ENCODE assay signal across 9 cellular contexts in the genomic region with DNA sequence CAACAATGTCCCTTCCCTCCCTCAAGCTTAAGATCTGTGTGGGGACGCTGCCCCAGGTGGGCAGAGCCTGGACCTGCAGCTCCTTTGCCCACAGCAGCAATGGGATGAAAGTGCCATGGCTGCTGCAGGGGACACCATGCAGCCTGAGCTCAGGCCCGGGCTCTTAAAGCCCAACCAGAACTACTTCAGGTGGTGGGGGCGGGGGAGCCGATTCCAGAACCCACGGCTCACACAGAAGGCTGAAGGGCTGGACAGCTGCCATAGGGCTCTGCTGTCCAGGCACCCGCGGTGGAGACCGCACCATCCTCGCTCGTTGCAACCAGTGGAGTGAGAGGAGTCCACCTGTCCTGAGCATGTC.
DNase-seq lines count a peak whose midpoint lies in the region; ATAC-seq and TF ChIP-seq lines count a peak whose summit lies in the region.
"Had no signal": no experiment of that assay in that cellular context is flagged by ENCODE, and none has a peak within 500 bp of the region (broad histone marks: within the 10 kb centered on the region; RNA-seq: fewer than 3 reads in every experiment).

No MANE protein-coding gene starts in this region.

- DNase-seq in GM06990 (ENCODE audit: extremely low read depth, insufficient read length): no peak
- no peak for DNase-seq in brain microvascular endothelial cell
- DNase-seq in stimulated activated CD4-positive, alpha-beta T cell treated with anti-CD3 and anti-CD28 coated beads, Interleukin-4, amount 100 ng/mL, for 24 hours: no peak
- no peak for DNase-seq in dedifferentiated amniotic fluid mesenchymal stem cell (ENCODE audit: extremely low spot score)
- DNase-seq in activated CD4-positive, alpha-beta T cell treated with anti-CD3 and anti-CD28 coated beads, Interleukin-2, amount 50 U/mL, for 1 hour: no peak

- no peak overlapping the region for H2AFZ ChIP-seq in Loucy (ENCODE audit: low read length)

- H3K27me3 ChIP-seq in GM06990 (replicated peaks; ENCODE audit: control insufficient read depth, insufficient read depth, low read length) (no peaks in the 10 kb centered on the region), Loucy (ENCODE audit: insufficient read depth, low read length, poor library complexity, severe bottlenecking) (no peaks in the 10 kb centered on the region), brain microvascular endothelial cell (replicated peaks) (no peaks in the 10 kb centered on the region), muscle layer of colon (ENCODE audit: control insufficient read depth in 1 of 2, insufficient read depth in 2 of 2, low read length in 2 of 2) (no peaks in the 10 kb centered on the region)

- no peaks in the 10 kb centered on the region for H3F3A ChIP-seq in Loucy (ENCODE audit: low read depth)

- no peaks in the 10 kb centered on the region for H3K79me2 ChIP-seq in Loucy (ENCODE audit: insufficient read depth, low read length)

- TF ChIP-seq CTCF in GM06990 (IDR thresholded peaks at IDR 0.05; ENCODE audit: insufficient read depth, low read length, poor library complexity, severe bottlenecking): peak; percentile 18
- peak; percentile 56 for TF ChIP-seq CTCF in Loucy (conservative IDR thresholded peaks at IDR 0.05; ENCODE audit: low read length)
- TF ChIP-seq CTCF in brain microvascular endothelial cell (IDR thresholded peaks at IDR 0.05; ENCODE audit: low read depth, low read length, missing control alignments): peak; percentile 62

- H3K4me3 ChIP-seq in GM06990 (replicated peaks; ENCODE audit: low read depth, low read length): no peak overlapping the region
- H3K4me3 ChIP-seq in Loucy (ENCODE audit: low read length, poor library complexity, severe bottlenecking): no peak overlapping the region
- H3K4me3 ChIP-seq in brain microvascular endothelial cell (ENCODE audit: low read depth, low read length): no peak overlapping the region
- no peak overlapping the region for H3K4me3 ChIP-seq in muscle layer of colon (ENCODE audit: low read depth in 1 of 2, low read length in 2 of 2)
- H3K4me3 ChIP-seq: psoas muscle had no signal

- no peaks in the 10 kb centered on the region for H3K9me2 ChIP-seq in Loucy (replicated peaks; ENCODE audit: low read depth, low read length)

- no peak for ATAC-seq in HG02588 (IDR thresholded peaks at IDR 0.05; ENCODE audit: unreplicated experiment)

- in situ Hi-C loops in brain microvascular endothelial cell (cut with HindIII; ENCODE audit: low pct_ligation_motif_present, low sequenced_read_pairs): no loop called here

- H3K9ac ChIP-seq in Loucy (ENCODE audit: low read depth, low read length, poor library complexity, severe bottlenecking): no peak overlapping the region
- H3K9ac ChIP-seq in muscle layer of colon (ENCODE audit: low read length): no peak overlapping the region

- no peak overlapping the region for H3K27ac ChIP-seq in brain microvascular endothelial cell
- H3K27ac ChIP-seq in muscle layer of colon (ENCODE audit: low read depth, low read length): peak overlapping the region; percentile 8
- H3K27ac ChIP-seq: psoas muscle had no signal

- H3K36me3 ChIP-seq in GM06990 (ENCODE audit: control insufficient read depth, insufficient read depth, low read length): peaks cover 40% of the 10 kb centered on the region
- H3K36me3 ChIP-seq in Loucy (ENCODE audit: insufficient read depth, low read length): peaks cover 35% of the 10 kb centered on the region; the same call in 1 of the 2 replicates
- H3K36me3 ChIP-seq in brain microvascular endothelial cell (replicated peaks): peaks cover 47% of the 10 kb centered on the region
- peaks cover 28% of the 10 kb centered on the region for H3K36me3 ChIP-seq in muscle layer of colon (ENCODE audit: insufficient read depth, low read length)

- H3K9me3 ChIP-seq in Loucy (ENCODE audit: insufficient read depth, low read depth, low read length): no peaks in the 10 kb centered on the region
- no peaks in the 10 kb centered on the region for H3K9me3 ChIP-seq in muscle layer of colon (ENCODE audit: low read length)
- H3K9me3 ChIP-seq: psoas muscle had no signal

- no peak overlapping the region for H3K4me2 ChIP-seq in Loucy (ENCODE audit: low read depth, low read length, poor library complexity, severe bottlenecking)

- H3K4me1 ChIP-seq in Loucy (ENCODE audit: insufficient read depth, low read length, poor library complexity, severe bottlenecking) (no peaks in the 10 kb centered on the region), muscle layer of colon (ENCODE audit: insufficient read depth, low read length) (peaks cover 12% of the 10 kb centered on the region)
- H3K4me1 ChIP-seq: psoas muscle had no signal

- no peaks in the 10 kb centered on the region for H4K20me1 ChIP-seq in Loucy (ENCODE audit: insufficient read depth, low read length, poor library complexity, severe bottlenecking)
